21 cellular contexts compared by ENCODE assay signal in the genomic region with DNA sequence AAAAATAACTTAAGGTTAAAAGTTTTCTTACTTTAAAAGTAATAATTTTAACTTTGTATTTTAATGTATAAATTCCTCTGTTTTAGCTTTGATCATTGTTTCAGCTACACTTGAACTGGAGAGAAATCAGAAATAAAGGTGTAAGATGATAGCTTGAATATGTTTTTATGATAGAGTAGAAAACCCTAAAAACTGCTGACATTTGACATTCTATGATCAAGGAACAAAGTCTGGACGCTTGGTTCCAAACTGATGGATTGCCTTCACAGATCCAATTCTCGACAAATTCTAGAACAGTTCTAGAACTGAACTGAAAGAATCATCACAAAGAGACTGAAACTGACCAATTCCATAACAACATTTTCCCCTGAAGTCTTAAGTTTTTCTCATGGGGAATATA. TPM values are rescaled to one million over a fixed set of nuclear protein-coding genes. Genes with fewer than 3 reads are reported as not detected.
DNase-seq lines count a peak whose midpoint lies in the region; ATAC-seq and TF ChIP-seq lines count a peak whose summit lies in the region.
"Had no signal": no experiment of that assay in that cellular context is flagged by ENCODE, and none has a peak within 500 bp of the region (broad histone marks: within the 10 kb centered on the region; RNA-seq: fewer than 3 reads in every experiment).

A gene (plus strand): TSS at position 389 of the 400 bp plus-strand sequence. CDS start 0 bp downstream, at position 389.

- no peaks in the 10 kb centered on the region for H3K27me3 Mint-ChIP-seq in activated T-cell treated with anti-CD3 and anti-CD28 coated beads, Interleukin-2, amount 50 U/mL, for 24 hours
- no peaks in the 10 kb centered on the region for H3K27me3 Mint-ChIP-seq in Calu3 (ENCODE audit: unreplicated experiment)
- H3K27me3 Mint-ChIP-seq in activated T-helper 1 cell treated with anti-CD3 and anti-CD28 coated beads, Interleukin-12 subunit alpha, Interleukin-12 subunit beta, Interleukin-2, Interleukin-4 antibody, amounts not matched to agents 30 ng/mL and 10 ng/mL and 1 ng/mL, durations not matched to agents 14 hours and 24 hours and 36 hours (ENCODE audit: insufficient read depth): no peaks in the 10 kb centered on the region
- H3K27me3 Mint-ChIP-seq in naive thymus-derived CD4-positive, alpha-beta T cell: no peaks in the 10 kb centered on the region

- ATAC-seq in naive thymus-derived CD4-positive, alpha-beta T cell: no peak
- ATAC-seq in GM21367 (IDR thresholded peaks at IDR 0.05; ENCODE audit: unreplicated experiment): no peak
- ATAC-seq in foreskin keratinocyte: no peak
- ATAC-seq: right cardiac atrium had no signal

- BruUV-seq in Calu3 (replicated peaks; lab: Mats Ljungman, UMichigan): no TSS peak

- no peaks in the 10 kb centered on the region for H3K9me3 Mint-ChIP-seq in activated T-cell treated with anti-CD3 and anti-CD28 coated beads, Interleukin-2, amount 50 U/mL, for 24 hours
- H3K9me3 Mint-ChIP-seq in Calu3 (ENCODE audit: low read depth, unreplicated experiment): no peaks in the 10 kb centered on the region
- H3K9me3 Mint-ChIP-seq in activated T-helper 1 cell treated with anti-CD3 and anti-CD28 coated beads, Interleukin-12 subunit alpha, Interleukin-12 subunit beta, Interleukin-2, Interleukin-4 antibody, amounts not matched to agents 30 ng/mL and 10 ng/mL and 1 ng/mL, durations not matched to agents 14 hours and 24 hours and 36 hours: no peaks in the 10 kb centered on the region
- peaks cover 0 to 2% (median 0%) of the 10 kb centered on the region in 11 donors for H3K9me3 Mint-ChIP-seq in naive thymus-derived CD4-positive, alpha-beta T cell

- TF ChIP-seq CTCF in Calu3 (IDR thresholded peaks at IDR 0.05; ENCODE audit: unreplicated experiment): no peak
- TF ChIP-seq CTCF in foreskin keratinocyte (conservative IDR thresholded peaks at IDR 0.05): no peak

- H3K4me1 ChIP-seq in naive thymus-derived CD4-positive, alpha-beta T cell (ENCODE audit: control insufficient read depth in 2 of 2, insufficient read depth in 2 of 2, low read length in 2 of 2): peaks cover 14 to 22% of the 10 kb centered on the region in 2 donors
- H3K4me1 ChIP-seq in foreskin keratinocyte: no peaks in the 10 kb centered on the region

- H3K36me3 Mint-ChIP-seq in activated T-cell treated with anti-CD3 and anti-CD28 coated beads, Interleukin-2, amount 50 U/mL, for 24 hours (ENCODE audit: low read depth): peaks cover 92% of the 10 kb centered on the region
- H3K36me3 Mint-ChIP-seq in Calu3 (ENCODE audit: insufficient read depth, unreplicated experiment): peaks cover 88% of the 10 kb centered on the region
- peaks cover 40% of the 10 kb centered on the region for H3K36me3 Mint-ChIP-seq in activated T-helper 1 cell treated with anti-CD3 and anti-CD28 coated beads, Interleukin-12 subunit alpha, Interleukin-12 subunit beta, Interleukin-2, Interleukin-4 antibody, amounts not matched to agents 30 ng/mL and 10 ng/mL and 1 ng/mL, durations not matched to agents 14 hours and 24 hours and 36 hours (ENCODE audit: low read depth)
- peaks cover 0 to 46% (median 15%) of the 10 kb centered on the region in 5 donors for H3K36me3 Mint-ChIP-seq in naive thymus-derived CD4-positive, alpha-beta T cell

- H3K27ac Mint-ChIP-seq in activated T-cell treated with anti-CD3 and anti-CD28 coated beads, Interleukin-2, amount 50 U/mL, for 24 hours: peak within 1 kb of the TSS; percentile 66
- peak within 1 kb of the TSS; percentile 63 for H3K27ac Mint-ChIP-seq in Calu3 (ENCODE audit: unreplicated experiment)
- peak within 1 kb of the TSS; percentile 19 for H3K27ac Mint-ChIP-seq in activated T-helper 1 cell treated with anti-CD3 and anti-CD28 coated beads, Interleukin-12 subunit alpha, Interleukin-12 subunit beta, Interleukin-2, Interleukin-4 antibody, amounts not matched to agents 30 ng/mL and 10 ng/mL and 1 ng/mL, durations not matched to agents 14 hours and 24 hours and 36 hours
- H3K27ac Mint-ChIP-seq in naive thymus-derived CD4-positive, alpha-beta T cell: peak within 1 kb of the TSS in 7 of 9 donors; percentile 23 to 90 (median 67)

- H3K4me3 Mint-ChIP-seq in activated T-cell treated with anti-CD3 and anti-CD28 coated beads, Interleukin-2, amount 50 U/mL, for 24 hours: no peak within 1 kb of the TSS
- H3K4me3 Mint-ChIP-seq in Calu3 (ENCODE audit: low read depth, unreplicated experiment): no peak within 1 kb of the TSS
- no peak within 1 kb of the TSS for H3K4me3 Mint-ChIP-seq in activated T-helper 1 cell treated with anti-CD3 and anti-CD28 coated beads, Interleukin-12 subunit alpha, Interleukin-12 subunit beta, Interleukin-2, Interleukin-4 antibody, amounts not matched to agents 30 ng/mL and 10 ng/mL and 1 ng/mL, durations not matched to agents 14 hours and 24 hours and 36 hours
- H3K4me3 Mint-ChIP-seq in naive thymus-derived CD4-positive, alpha-beta T cell: no peak within 1 kb of the TSS

- no peaks in the 10 kb centered on the region for H3K9me3 ChIP-seq in naive thymus-derived CD4-positive, alpha-beta T cell (ENCODE audit: control insufficient read depth in 2 of 3, low read length in 3 of 3)
- H3K9me3 ChIP-seq: esophagus squamous epithelium, MG63 had no signal

- peaks cover 11 to 71% (median 12%) of the 10 kb centered on the region in 3 experiments for H3K36me3 ChIP-seq in naive thymus-derived CD4-positive, alpha-beta T cell (ENCODE audit: control insufficient read depth in 2 of 3, insufficient read depth in 3 of 3, low read length in 3 of 3)

- peaks cover 24% of the 10 kb centered on the region for H3K4me1 Mint-ChIP-seq in activated T-cell treated with anti-CD3 and anti-CD28 coated beads, Interleukin-2, amount 50 U/mL, for 24 hours (ENCODE audit: low read depth)
- H3K4me1 Mint-ChIP-seq in Calu3 (ENCODE audit: low read depth, unreplicated experiment): peaks cover 6% of the 10 kb centered on the region
- peaks cover 15% of the 10 kb centered on the region for H3K4me1 Mint-ChIP-seq in activated T-helper 1 cell treated with anti-CD3 and anti-CD28 coated beads, Interleukin-12 subunit alpha, Interleukin-12 subunit beta, Interleukin-2, Interleukin-4 antibody, amounts not matched to agents 30 ng/mL and 10 ng/mL and 1 ng/mL, durations not matched to agents 14 hours and 24 hours and 36 hours (ENCODE audit: low read depth)
- H3K4me1 Mint-ChIP-seq in naive thymus-derived CD4-positive, alpha-beta T cell: peaks cover 14 to 29% (median 22%) of the 10 kb centered on the region in 7 donors

- no peak for DNase-seq in activated T-cell treated with anti-CD3 and anti-CD28 coated beads, Interleukin-2, amount 50 U/mL, for 24 hours
- DNase-seq in activated T-cell treated with anti-CD3 and anti-CD28 coated beads, Interleukin-2, amount 50 U/mL, for 48 hours: no peak
- DNase-seq in Calu3 (no peak), hippocampal formation (lab: John Stamatoyannopoulos, UW) (no peak), foreskin keratinocyte (no peak)
- DNase-seq in activated T-helper 1 cell treated with anti-CD3 and anti-CD28 coated beads, Interleukin-12 subunit alpha, Interleukin-12 subunit beta, Interleukin-2, Interleukin-4 antibody, amounts not matched to agents 30 ng/mL and 10 ng/mL and 1 ng/mL, durations not matched to agents 14 hours and 24 hours and 36 hours (ENCODE audit: low spot score): no peak
- DNase-seq in naive thymus-derived CD4-positive, alpha-beta T cell: no peak
- DNase-seq: activated gamma-delta T cell; DMS79 treated with DMSO at 0.1 percent for 48 hours; effector CD8-positive, alpha-beta T cell; esophagus squamous epithelium; MG63; NCI-H1436; NCI-H2171 treated with DMSO at 0.1 percent for 48 hours; right cardiac atrium; stimulated activated CD8-positive, alpha-beta memory T cell treated with anti-CD3 and anti-CD28 coated beads, Interleukin-4, amount 100 ng/mL, for 48 hours had no signal

- H3K27ac ChIP-seq in naive thymus-derived CD4-positive, alpha-beta T cell (ENCODE audit: low read depth, low read length): no peak within 1 kb of the TSS
- no peak within 1 kb of the TSS for H3K27ac ChIP-seq in foreskin keratinocyte
- H3K27ac ChIP-seq: esophagus squamous epithelium had no signal

- H3K4me3 ChIP-seq in naive thymus-derived CD4-positive, alpha-beta T cell (ENCODE audit: low read length): no peak within 1 kb of the TSS
- H3K4me3 ChIP-seq: esophagus squamous epithelium, MG63 had no signal

- H3K27me3 ChIP-seq in naive thymus-derived CD4-positive, alpha-beta T cell (ENCODE audit: control insufficient read depth in 2 of 2, insufficient read depth in 2 of 2, low read length in 2 of 2): no peaks in the 10 kb centered on the region
- no peaks in the 10 kb centered on the region for H3K27me3 ChIP-seq in foreskin keratinocyte
- H3K27me3 ChIP-seq: esophagus squamous epithelium, MG63 had no signal

- intact Hi-C loops in Calu3 (cut with micrococcal nuclease; ENCODE audit: unreplicated experiment): no loop called here
- intact Hi-C loops in activated T-helper 1 cell treated with anti-CD3 and anti-CD28 coated beads, Interleukin-12 subunit alpha, Interleukin-12 subunit beta, Interleukin-2, Interleukin-4 antibody, amounts not matched to agents 30 ng/mL and 10 ng/mL and 1 ng/mL, durations not matched to agents 14 hours and 24 hours and 36 hours (cut with micrococcal nuclease): no loop called here
- intact Hi-C loops in naive thymus-derived CD4-positive, alpha-beta T cell (cut with micrococcal nuclease): no loop called here

- CTCF ChIA-PET in Calu3 (lab: Charles Lee): no interaction called here
- CTCF ChIA-PET in naive thymus-derived CD4-positive, alpha-beta T cell (lab: Charles Lee): no interaction called here

- POLR2A ChIA-PET in naive thymus-derived CD4-positive, alpha-beta T cell (lab: Charles Lee): no interaction called here

RNA-seq across cellular contexts. Expression of the gene that starts here (rescaled TPM):
- total RNA-seq in Calu3 (2022) (0.47 and 0.59 TPM in 2 replicates), foreskin keratinocyte (0.14 and 0.28 TPM in 2 replicates)
- 0.44 and 0.56 TPM in 2 replicates for total RNA-seq in activated T-helper 1 cell treated with anti-CD3 and anti-CD28 coated beads, Interleukin-12 subunit alpha, Interleukin-12 subunit beta, Interleukin-2, Interleukin-4 antibody, amounts not matched to agents 30 ng/mL and 10 ng/mL and 1 ng/mL, durations not matched to agents 14 hours and 24 hours and 36 hours
- not detected for total RNA-seq in naive thymus-derived CD4-positive, alpha-beta T cell
- polyA plus RNA-seq in naive thymus-derived CD4-positive, alpha-beta T cell: under 1 TPM; 0.29 to 0.50 TPM
- polyA plus RNA-seq in foreskin keratinocyte: 0.06 and 0.09 TPM in 2 replicates
- total RNA-seq: chondrocyte, kidney epithelial cell, lung microvascular endothelial cell, osteoblast, right cardiac atrium had no signal
